8 cellular contexts compared by ENCODE assay signal in the genomic region with DNA sequence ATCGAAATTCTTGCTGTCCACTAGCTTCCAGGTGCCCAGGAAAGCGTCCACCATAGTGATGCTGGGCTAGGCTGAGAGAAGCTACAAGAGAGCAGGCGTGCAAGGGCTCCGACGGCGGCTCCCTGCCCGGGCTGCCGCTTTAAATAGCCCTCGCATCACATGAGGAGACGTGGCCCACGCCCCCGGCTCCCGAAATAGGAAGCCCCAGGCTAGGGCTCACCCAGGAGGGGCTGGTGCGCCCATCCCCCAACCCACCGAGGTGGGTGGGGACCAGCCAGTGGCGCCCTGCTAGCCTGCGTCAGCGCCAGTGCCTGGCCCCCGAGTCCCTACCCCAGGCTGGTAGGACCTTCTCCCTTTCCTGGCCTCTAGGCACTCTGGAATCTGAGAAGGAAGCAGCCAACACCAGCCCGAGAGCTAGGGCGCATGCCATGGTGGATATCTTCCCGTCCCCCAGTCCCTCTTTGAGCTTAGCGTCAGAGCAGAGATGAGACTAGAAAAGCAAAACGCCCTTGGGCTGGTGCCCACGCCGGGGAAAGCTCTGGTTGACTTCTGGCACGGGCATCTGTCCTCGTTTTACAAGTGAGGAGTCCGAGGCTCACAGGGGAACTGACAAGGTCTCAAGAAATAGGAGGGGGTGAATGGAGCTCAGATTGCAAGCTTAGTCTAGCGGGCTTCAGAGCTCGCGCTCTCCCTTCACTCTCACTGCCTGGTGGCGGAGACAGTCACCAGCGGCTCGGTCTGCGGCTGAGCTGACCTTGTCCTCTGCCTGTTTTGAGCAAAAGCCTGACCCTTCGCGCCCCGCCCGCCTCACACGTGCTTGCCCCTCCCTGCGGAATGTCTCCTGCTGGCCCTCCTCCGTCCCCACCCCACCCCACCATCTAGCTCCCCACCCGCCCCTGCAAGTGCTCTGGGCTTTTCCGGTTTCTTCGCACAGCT. TPM values are rescaled to one million over a fixed set of nuclear protein-coding genes. Genes with fewer than 3 reads are reported as not detected.
A peak's percentile ranks its signal among the peaks of the same experiment; 100 is the strongest.
DNase-seq lines count a peak whose midpoint lies in the region; ATAC-seq, FAIRE-seq and TF ChIP-seq lines count a peak whose summit lies in the region.

Gene FABP3, minus strand, starts transcription at position 116 of the 936 bp plus-strand sequence. Its CDS starts 62 bp downstream, at position 54.

- H3K4me1 ChIP-seq in GM23248 (ENCODE audit: insufficient read depth) = peaks cover 25% of the 10 kb centered on the region
- peaks cover 16% of the 10 kb centered on the region for H3K4me1 ChIP-seq in colonic mucosa
- H3K4me1 ChIP-seq in keratinocyte (ENCODE audit: control insufficient read depth, extremely low read depth, insufficient read depth, low read length) = peaks cover 19% of the 10 kb centered on the region
- H3K4me1 ChIP-seq in skeletal muscle satellite cell (ENCODE audit: control insufficient read depth, insufficient read depth, low read length) = peaks cover 38% of the 10 kb centered on the region

- TF ChIP-seq CTCF in AG09309 (IDR thresholded peaks at IDR 0.05; ENCODE audit: control insufficient read depth, insufficient read depth, low read depth, low read length, missing control alignments) (no peak), colonic mucosa (IDR thresholded peaks at IDR 0.05) (no peak), keratinocyte (optimal IDR thresholded peaks at IDR 0.05 in 1 of 3, IDR thresholded peaks at IDR 0.05 in 1 of 3, conservative IDR thresholded peaks at IDR 0.05 in 1 of 3; ENCODE audit: extremely low read depth in 1 of 3, insufficient read depth in 2 of 3, low read length in 3 of 3) (peak in 2 of 3 experiments; percentile 1 to 7)

- dilution Hi-C loops in keratinocyte (cut with MboI; ENCODE audit: extremely low pct_ligation_motif_present, low sequenced_read_pairs) = no loop called here

- H3K9me3 ChIP-seq in GM23248 (ENCODE audit: low read depth) (no peaks in the 10 kb centered on the region), SK-N-MC (ENCODE audit: low read depth, low read length) (no peaks in the 10 kb centered on the region), colonic mucosa (no peaks in the 10 kb centered on the region), keratinocyte (ENCODE audit: control insufficient read depth, low read depth, low read length) (no peaks in the 10 kb centered on the region), skeletal muscle satellite cell (replicated peaks; ENCODE audit: low read length) (no peaks in the 10 kb centered on the region)

- H3K27ac ChIP-seq in GM23248 (peak within 1 kb of the TSS; percentile 63), SK-N-MC (no peak within 1 kb of the TSS), colonic mucosa (peak within 1 kb of the TSS; percentile 67), keratinocyte (ENCODE audit: control insufficient read depth, insufficient read depth, low read length) (no peak within 1 kb of the TSS)

- no peaks in the 10 kb centered on the region for H4K20me1 ChIP-seq in GM23248 (ENCODE audit: insufficient read depth)
- H4K20me1 ChIP-seq in keratinocyte (ENCODE audit: control insufficient read depth, extremely low read depth, insufficient read depth, low read length) = no peaks in the 10 kb centered on the region

- H2AFZ ChIP-seq in GM23248 = peak within 1 kb of the TSS; percentile 80
- peak within 1 kb of the TSS; percentile 65 for H2AFZ ChIP-seq in keratinocyte (ENCODE audit: control insufficient read depth, low read length)

- H3K27me3 ChIP-seq in GM23248 (replicated peaks; ENCODE audit: insufficient read depth) (no peaks in the 10 kb centered on the region), colonic mucosa (no peaks in the 10 kb centered on the region), keratinocyte (ENCODE audit: control insufficient read depth, extremely low read depth, insufficient read depth, low read length) (no peaks in the 10 kb centered on the region), skeletal muscle satellite cell (ENCODE audit: control insufficient read depth, insufficient read depth, low read length) (no peaks in the 10 kb centered on the region)

- H3K4me2 ChIP-seq in GM23248 (ENCODE audit: unreplicated experiment) = peak within 1 kb of the TSS; percentile 89
- peak within 1 kb of the TSS; percentile 89 for H3K4me2 ChIP-seq in keratinocyte (ENCODE audit: control insufficient read depth, extremely low read depth, insufficient read depth, low read depth, low read length)
- peak within 1 kb of the TSS; percentile 83 for H3K4me2 ChIP-seq in skeletal muscle satellite cell (ENCODE audit: low read length)

- H3K9me2 ChIP-seq in GM23248 (ENCODE audit: insufficient read depth) = no peaks in the 10 kb centered on the region

- H3K9ac ChIP-seq in GM23248 (peak within 1 kb of the TSS; percentile 76), SK-N-MC (ENCODE audit: insufficient read length) (peak within 1 kb of the TSS; percentile 48), colonic mucosa (ENCODE audit: low read depth in 2 of 2, low read length in 2 of 2) (peak within 1 kb of the TSS; percentile 45 to 75), keratinocyte (ENCODE audit: control insufficient read depth, extremely low read depth, insufficient read depth, low read length) (peak within 1 kb of the TSS; percentile 53), skeletal muscle satellite cell (ENCODE audit: low read depth, low read length) (peak within 1 kb of the TSS; percentile 67)

- ATAC-seq in GM21526 (IDR thresholded peaks at IDR 0.05; ENCODE audit: low FRiP score, unreplicated experiment) = no peak

- H3K9me1 ChIP-seq in keratinocyte (ENCODE audit: control insufficient read depth, extremely low read depth, insufficient read depth, low read length) = no peaks in the 10 kb centered on the region

- in situ Hi-C loops in GM23248 (cut with MboI) = no loop called here

- intact Hi-C loops in colonic mucosa (cut with DNase I) = no loop called here

- 2 to 3% methylated on average over 38 to 46 of the region's 46 CpGs for WGBS in GM23248 (ENCODE audit: low coverage in 1 of 2, low lambda C conversion rate in 2 of 2, missing lambda C conversion rate in 2 of 2), 2 experiments

- H3K36me3 ChIP-seq in GM23248 (ENCODE audit: low read depth) = no peaks in the 10 kb centered on the region
- H3K36me3 ChIP-seq in SK-N-MC (ENCODE audit: insufficient read depth, low read length) = no peaks in the 10 kb centered on the region
- H3K36me3 ChIP-seq in colonic mucosa = no peaks in the 10 kb centered on the region
- H3K36me3 ChIP-seq in keratinocyte (ENCODE audit: control insufficient read depth in 2 of 2, extremely low read depth in 1 of 2, insufficient read depth in 2 of 2, low read length in 2 of 2) = no peaks in the 10 kb centered on the region
- H3K36me3 ChIP-seq in skeletal muscle satellite cell (ENCODE audit: insufficient read depth, low read length) = no peaks in the 10 kb centered on the region

- no peaks in the 10 kb centered on the region for H3K79me2 ChIP-seq in GM23248 (ENCODE audit: insufficient read depth)
- H3K79me2 ChIP-seq in keratinocyte (ENCODE audit: control insufficient read depth, insufficient read depth, low read length) = no peaks in the 10 kb centered on the region

- FAIRE-seq in keratinocyte (lab: Jason Lieb, UNC) (no peak), RCC 7860 (lab: Jason Lieb, UNC) (no peak)

- no peak for DNase-seq in AG09309 (ENCODE audit: low read depth)
- DNase-seq in GM23248 = peak; percentile 74
- DNase-seq in SK-N-MC (ENCODE audit: low read depth, low spot score) = no peak
- peak; percentile 92 for DNase-seq in colonic mucosa
- DNase-seq in keratinocyte (ENCODE audit: low read depth, low spot score) = no peak
- DNase-seq in RCC 7860 (ENCODE audit: low spot score) = no peak

- H3F3A ChIP-seq in GM23248 (ENCODE audit: insufficient read depth) = peaks cover 10% of the 10 kb centered on the region

- H3K4me3 ChIP-seq in AG09309 (ENCODE audit: control insufficient read depth, low read depth, low read length) (peak within 1 kb of the TSS; percentile 48), GM23248 (peak within 1 kb of the TSS; percentile 69), SK-N-MC (peak within 1 kb of the TSS; percentile 77), colonic mucosa (peak within 1 kb of the TSS; percentile 24), keratinocyte (ENCODE audit: control insufficient read depth in 2 of 3, extremely low read depth in 1 of 3, insufficient read depth in 2 of 3, low read depth in 1 of 3, low read length in 3 of 3) (peak within 1 kb of the TSS in 2 of 3 experiments; percentile 46 to 73), skeletal muscle satellite cell (ENCODE audit: low read length) (peak within 1 kb of the TSS; percentile 70)

RNA-seq across cellular contexts. Expression of gene FABP3, which starts in this region (rescaled TPM):
- 0.51 and 2.1 TPM in 2 replicates for total RNA-seq in GM23248 (2014; rRNA removed; shearing (Covaris generic))
- 3.9 and 4.0 TPM in 2 replicates for polyA plus RNA-seq in GM23248 (2016; fragmentation: Nextera tagmentation; extraction: Ambion mirVana)
- 1 to 10 TPM; 2.8 to 4.7 TPM for total RNA-seq in colonic mucosa
- 0.29 to 0.59 TPM (median 0.58 TPM) in 3 replicates for polyA plus RNA-seq in keratinocyte
- polyA plus RNA-seq in keratinocyte (2011; ENCODE audit: low read depth) = 1.4 TPM
- 0.12 and 0.46 TPM in 2 replicates for polyA plus RNA-seq in keratinocyte (2011; cell fraction: cytosol; rRNA removed)
- polyA plus RNA-seq in keratinocyte (2011; cell fraction: nucleus; rRNA removed) = 0.19 TPM in 1 of 2 replicates, not detected in the other
- polyA plus RNA-seq in keratinocyte (2012; ENCODE audit: low replicate concordance) = 0.96 and 3.2 TPM in 2 replicates
- 0.67 to 2.4 TPM (median 0.69 TPM) in 3 replicates for polyA minus RNA-seq in keratinocyte
- not detected for polyA minus RNA-seq in keratinocyte (2011; cell fraction: cytosol; rRNA and poly(A)+ RNA removed)
- not detected in 2 replicates for polyA minus RNA-seq in keratinocyte (2011; cell fraction: nucleus; rRNA and poly(A)+ RNA removed)
- total RNA-seq in skeletal muscle satellite cell (2012; rRNA removed) = 62.9 and 214 TPM in 2 replicates

Comparison
In these comparisons a context has a peak if more than half of its experiments do, and no peak if none do; other contexts are left out.
1. DNase-seq: peak in GM23248 (single experiment) and colonic mucosa (single experiment); none in AG09309 (single experiment), SK-N-MC (single experiment), keratinocyte (single experiment) and RCC 7860 (single experiment).
2. H3K4me3 ChIP-seq: peak in every context shown above with its lines; median percentile 77 in SK-N-MC; 70 in skeletal muscle satellite cell; 69 in GM23248; 60 in keratinocyte; 48 in AG09309; 24 in colonic mucosa.
3. CTCF ChIP-seq: peak in keratinocyte (2 of 3); none in AG09309 (single experiment) and colonic mucosa (single experiment).
4. H3K27ac ChIP-seq: peak in GM23248 (single experiment) and colonic mucosa (single experiment); none in SK-N-MC (single experiment) and keratinocyte (single experiment).
5. Peak in every context shown above with its lines, with median percentiles within 50 percentile points of each other: H3K4me2 ChIP-seq and H3K9ac ChIP-seq.